Comparison of ENCODE assay signal across 39 cellular contexts in the genomic region with DNA sequence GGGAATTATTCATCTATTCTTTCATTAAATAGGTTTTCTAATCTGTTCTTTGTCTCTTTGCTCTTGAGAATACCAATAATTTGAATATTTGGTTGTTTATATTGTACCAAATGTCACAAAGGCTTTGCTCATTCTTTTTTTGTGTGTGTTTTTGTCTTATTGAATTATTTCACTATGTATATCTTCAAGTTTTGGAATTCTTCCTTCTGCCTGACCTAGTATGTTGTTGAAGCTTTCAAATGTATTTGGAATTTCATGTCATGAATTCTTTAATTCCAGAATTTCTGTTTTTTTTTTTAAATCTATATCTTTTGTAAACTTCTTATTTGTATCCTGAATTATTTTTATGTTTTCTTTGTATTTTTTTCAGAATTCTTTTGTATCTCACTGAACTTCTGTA.
"Had no signal": no experiment of that assay in that cellular context is flagged by ENCODE, and none has a peak within 500 bp of the region (broad histone marks: within the 10 kb centered on the region; RNA-seq: fewer than 3 reads in every experiment).

No MANE protein-coding gene starts in this region.

- DNase-seq: activated CD4-positive, alpha-beta memory T cell treated with anti-CD3 and anti-CD28 coated beads, Interleukin-2, amount 10 ng/mL, durations not matched to agents 7 days and 5 days; activated CD4-positive, alpha-beta T cell treated with anti-CD3 and anti-CD28 coated beads for 1 hour; activated CD4-positive, alpha-beta T cell treated with anti-CD3 and anti-CD28 coated beads for 36 hours; activated CD4-positive, alpha-beta T cell treated with anti-CD3 and anti-CD28 coated beads for 48 hours; activated CD4-positive, alpha-beta T cell treated with anti-CD3 and anti-CD28 coated beads, Interleukin-2, amount 10 ng/mL, durations not matched to agents 7 days and 5 days; activated CD4-positive, alpha-beta T cell treated with anti-CD3 and anti-CD28 coated beads, Interleukin-2, amount 50 U/mL, for 48 hours; activated CD4-positive, CD25-positive, alpha-beta regulatory T cell; activated CD8-positive, alpha-beta memory T cell treated with anti-CD3 and anti-CD28 coated beads for 24 hours; activated CD8-positive, alpha-beta memory T cell treated with anti-CD3 and anti-CD28 coated beads, Interleukin-2, amount 10 ng/mL, durations not matched to agents 7 days and 5 days; activated CD8-positive, alpha-beta memory T cell treated with anti-CD3 and anti-CD28 coated beads, Interleukin-2, amount 50 U/mL, for 48 hours; activated CD8-positive, alpha-beta T cell treated with anti-CD3 and anti-CD28 coated beads, Interleukin-2, amount 10 ng/mL, durations not matched to agents 7 days and 5 days; activated effector memory CD4-positive, alpha-beta T cell treated with Interleukin-2 at 50 U/mL for 16 hours; activated gamma-delta T cell; activated naive CD4-positive, alpha-beta T cell treated with anti-CD3 and anti-CD28 coated beads, Interleukin-2, amount 10 ng/mL, durations not matched to agents 7 days and 5 days; activated naive CD4-positive, alpha-beta T cell treated with Interleukin-2 at 50 U/mL for 16 hours; activated naive CD8-positive, alpha-beta T cell treated with anti-CD3 and anti-CD28 coated beads, Interleukin-2, amount 10 ng/mL, durations not matched to agents 7 days and 5 days; activated naive CD8-positive, alpha-beta T cell treated with anti-CD3 and anti-CD28 coated beads, Interleukin-2, amount 50 U/mL, for 24 hours; activated T-cell treated with anti-CD3 and anti-CD28 coated beads, Interleukin-2, amount 50 U/mL, for 24 hours; activated T-cell treated with anti-CD3 and anti-CD28 coated beads, Interleukin-2, amount 50 U/mL, for 48 hours; amygdala; anterior cingulate cortex; caudate nucleus; cerebellar nuclear complex; T-helper 1 cell; T-helper 2 cell; T-helper 9 cell; WERI-Rb-1 had no signal

- H3K4me1 Mint-ChIP-seq: activated CD4-positive, alpha-beta memory T cell treated with anti-CD3 and anti-CD28 coated beads, Interleukin-2, amount 10 ng/mL, durations not matched to agents 7 days and 5 days; activated CD4-positive, alpha-beta T cell treated with anti-CD3 and anti-CD28 coated beads for 36 hours; activated CD4-positive, alpha-beta T cell treated with anti-CD3 and anti-CD28 coated beads, Interleukin-2, amount 10 ng/mL, durations not matched to agents 7 days and 5 days; activated CD8-positive, alpha-beta memory T cell treated with anti-CD3 and anti-CD28 coated beads, Interleukin-2, amount 10 ng/mL, durations not matched to agents 7 days and 5 days; activated naive CD4-positive, alpha-beta T cell treated with anti-CD3 and anti-CD28 coated beads, Interleukin-2, amount 10 ng/mL, durations not matched to agents 7 days and 5 days; activated naive CD8-positive, alpha-beta T cell treated with anti-CD3 and anti-CD28 coated beads, Interleukin-2, amount 10 ng/mL, durations not matched to agents 7 days and 5 days; activated naive CD8-positive, alpha-beta T cell treated with anti-CD3 and anti-CD28 coated beads, Interleukin-2, amount 50 U/mL, for 24 hours; brain had no signal

- H3K4me3 Mint-ChIP-seq: activated CD4-positive, alpha-beta memory T cell treated with anti-CD3 and anti-CD28 coated beads, Interleukin-2, amount 10 ng/mL, durations not matched to agents 7 days and 5 days; activated CD4-positive, alpha-beta T cell treated with anti-CD3 and anti-CD28 coated beads for 36 hours; activated CD4-positive, alpha-beta T cell treated with anti-CD3 and anti-CD28 coated beads, Interleukin-2, amount 10 ng/mL, durations not matched to agents 7 days and 5 days; activated CD8-positive, alpha-beta memory T cell treated with anti-CD3 and anti-CD28 coated beads, Interleukin-2, amount 10 ng/mL, durations not matched to agents 7 days and 5 days; activated CD8-positive, alpha-beta T cell treated with anti-CD3 and anti-CD28 coated beads, Interleukin-2, amount 10 ng/mL, durations not matched to agents 7 days and 5 days; activated naive CD4-positive, alpha-beta T cell treated with anti-CD3 and anti-CD28 coated beads, Interleukin-2, amount 10 ng/mL, durations not matched to agents 7 days and 5 days; activated naive CD4-positive, alpha-beta T cell treated with anti-CD3 and anti-CD28 coated beads, Interleukin-2, amount 50 U/mL, for 24 hours; activated naive CD8-positive, alpha-beta T cell; activated naive CD8-positive, alpha-beta T cell treated with anti-CD3 and anti-CD28 coated beads, Interleukin-2, amount 10 ng/mL, durations not matched to agents 7 days and 5 days; activated naive CD8-positive, alpha-beta T cell treated with anti-CD3 and anti-CD28 coated beads, Interleukin-2, amount 50 U/mL, for 24 hours; activated T-cell treated with anti-CD3 and anti-CD28 coated beads, Interleukin-2, amount 50 U/mL, for 24 hours; brain; central memory CD8-positive, alpha-beta T cell; T-helper 1 cell treated with Interleukin-12 subunit alpha and Interleukin-12 subunit beta and Interleukin-4 antibody, amounts not matched to agents 30 μg/mL and 1 μg/mL, for 36 hours; T-helper 2 cell treated with Interferon-gamma antibody and Interleukin-4, amounts not matched to agents 5 μg/mL and 100 μg/mL, for 36 hours; WTC11 had no signal

- H3K4me3 ChIP-seq: ascending aorta, cardiac muscle cell had no signal

- ATAC-seq: activated CD4-positive, alpha-beta T cell treated with anti-CD3 and anti-CD28 coated beads for 36 hours; activated CD4-positive, CD25-positive, alpha-beta regulatory T cell treated with anti-CD3 and anti-CD28 coated beads, Interleukin-2, amount 50 U/mL, for 24 hours; activated CD8-positive, alpha-beta memory T cell treated with anti-CD3 and anti-CD28 coated beads, Interleukin-2, amount 10 ng/mL, durations not matched to agents 7 days and 5 days; activated CD8-positive, alpha-beta T cell treated with anti-CD3 and anti-CD28 coated beads, Interleukin-2, amount 10 ng/mL, durations not matched to agents 7 days and 5 days; activated naive CD8-positive, alpha-beta T cell treated with anti-CD3 and anti-CD28 coated beads, Interleukin-2, amount 50 U/mL, for 24 hours; WTC11 had no signal

- H3K27ac Mint-ChIP-seq: activated CD4-positive, alpha-beta memory T cell treated with anti-CD3 and anti-CD28 coated beads, Interleukin-2, amount 10 ng/mL, durations not matched to agents 7 days and 5 days; activated CD4-positive, alpha-beta T cell treated with anti-CD3 and anti-CD28 coated beads for 36 hours; activated CD4-positive, alpha-beta T cell treated with anti-CD3 and anti-CD28 coated beads, Interleukin-2, amount 10 ng/mL, durations not matched to agents 7 days and 5 days; activated CD8-positive, alpha-beta memory T cell treated with anti-CD3 and anti-CD28 coated beads, Interleukin-2, amount 10 ng/mL, durations not matched to agents 7 days and 5 days; activated CD8-positive, alpha-beta T cell treated with anti-CD3 and anti-CD28 coated beads, Interleukin-2, amount 10 ng/mL, durations not matched to agents 7 days and 5 days; activated naive CD4-positive, alpha-beta T cell treated with anti-CD3 and anti-CD28 coated beads, Interleukin-2, amount 10 ng/mL, durations not matched to agents 7 days and 5 days; activated naive CD4-positive, alpha-beta T cell treated with anti-CD3 and anti-CD28 coated beads, Interleukin-2, amount 50 U/mL, for 24 hours; activated naive CD8-positive, alpha-beta T cell; activated naive CD8-positive, alpha-beta T cell treated with anti-CD3 and anti-CD28 coated beads, Interleukin-2, amount 10 ng/mL, durations not matched to agents 7 days and 5 days; activated naive CD8-positive, alpha-beta T cell treated with anti-CD3 and anti-CD28 coated beads, Interleukin-2, amount 50 U/mL, for 24 hours; activated T-cell treated with anti-CD3 and anti-CD28 coated beads, Interleukin-2, amount 50 U/mL, for 24 hours; activated T-helper 2 cell treated with anti-CD3 and anti-CD28 coated beads, Interferon-gamma antibody, Interleukin-2, Interleukin-4, amounts not matched to agents 10 μg/mL and 5 μg/mL and 100 μg/mL, durations not matched to agents 14 hours and 24 hours and 36 hours; brain; T-helper 1 cell treated with Interleukin-12 subunit alpha and Interleukin-12 subunit beta and Interleukin-4 antibody, amounts not matched to agents 30 μg/mL and 1 μg/mL, for 36 hours; T-helper 2 cell treated with Interferon-gamma antibody and Interleukin-4, amounts not matched to agents 5 μg/mL and 100 μg/mL, for 36 hours; WTC11 had no signal

- H3K27me3 ChIP-seq: ascending aorta, cardiac muscle cell had no signal

- FAIRE-seq: bronchial epithelial cell had no signal

- H3K27me3 Mint-ChIP-seq: activated CD4-positive, alpha-beta T cell treated with anti-CD3 and anti-CD28 coated beads for 36 hours; activated naive CD8-positive, alpha-beta T cell; activated T-cell treated with anti-CD3 and anti-CD28 coated beads, Interleukin-2, amount 50 U/mL, for 24 hours; central memory CD8-positive, alpha-beta T cell had no signal

- H3K36me3 ChIP-seq: ascending aorta, cardiac muscle cell, WERI-Rb-1 had no signal

- H3K4me1 ChIP-seq: ascending aorta had no signal

- H3K27ac ChIP-seq: ascending aorta, cardiac muscle cell, WERI-Rb-1 had no signal
